25 cellular contexts compared by ENCODE assay signal in the genomic region with DNA sequence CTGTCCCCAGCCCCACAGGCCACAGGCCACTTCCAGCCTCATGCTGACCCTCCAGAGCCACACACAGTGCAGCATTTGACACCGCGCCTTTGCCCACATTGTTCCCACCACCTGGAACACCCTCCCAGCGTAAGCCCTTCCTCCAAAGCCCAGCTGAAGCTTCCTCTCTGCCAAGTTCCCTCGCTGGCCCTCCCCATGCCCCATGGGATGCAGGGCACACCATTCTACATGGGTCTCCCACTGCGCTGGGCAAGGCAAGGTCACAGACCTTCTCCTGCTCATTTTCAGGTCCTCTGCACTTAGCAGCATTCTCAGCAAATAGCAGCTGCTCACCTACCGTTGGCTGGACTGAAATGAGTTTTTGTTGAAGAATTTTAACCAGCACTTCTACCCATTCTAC.
"Had no signal": no experiment of that assay in that cellular context is flagged by ENCODE, and none has a peak within 500 bp of the region (broad histone marks: within the 10 kb centered on the region; RNA-seq: fewer than 3 reads in every experiment).

No MANE protein-coding gene starts in this region.

- H3K36me3 Mint-ChIP-seq: activated naive CD8-positive, alpha-beta T cell had no signal

- H3K27ac Mint-ChIP-seq: activated CD4-positive, alpha-beta memory T cell treated with anti-CD3 and anti-CD28 coated beads, Interleukin-2, amount 10 ng/mL, durations not matched to agents 7 days and 5 days; activated CD4-positive, alpha-beta T cell treated with anti-CD3 and anti-CD28 coated beads for 36 hours; activated CD4-positive, alpha-beta T cell treated with anti-CD3 and anti-CD28 coated beads, Interleukin-2, amount 10 ng/mL, durations not matched to agents 24 days and 14 days; activated naive CD8-positive, alpha-beta T cell; activated T-helper 17 cell treated with anti-CD3 and anti-CD28 coated beads, Interleukin-2, amount 50 U/mL, for 72 hours; dendritic cell treated with granulocyte-macrophage colony-stimulating factor and Interleukin-4, amounts not matched to agents 40 ng/mL and 50 ng/mL, for 4 days; endodermal cell had no signal

- H3K4me3 Mint-ChIP-seq: activated CD4-positive, alpha-beta memory T cell treated with anti-CD3 and anti-CD28 coated beads, Interleukin-2, amount 10 ng/mL, durations not matched to agents 7 days and 5 days; activated CD4-positive, alpha-beta T cell treated with anti-CD3 and anti-CD28 coated beads for 36 hours; activated CD4-positive, alpha-beta T cell treated with anti-CD3 and anti-CD28 coated beads, Interleukin-2, amount 10 ng/mL, durations not matched to agents 24 days and 14 days; activated naive CD8-positive, alpha-beta T cell; activated T-cell treated with anti-CD3 and anti-CD28 coated beads, Interleukin-2, amount 50 U/mL, for 4 hours; activated T-helper 17 cell treated with anti-CD3 and anti-CD28 coated beads, Interleukin-2, amount 50 U/mL, for 72 hours; central memory CD8-positive, alpha-beta T cell; dendritic cell treated with granulocyte-macrophage colony-stimulating factor and Interleukin-4, amounts not matched to agents 40 ng/mL and 50 ng/mL, for 4 days; endodermal cell had no signal

- H3K9me3 Mint-ChIP-seq: activated CD4-positive, alpha-beta memory T cell treated with anti-CD3 and anti-CD28 coated beads, Interleukin-2, amount 10 ng/mL, durations not matched to agents 7 days and 5 days; activated CD4-positive, alpha-beta T cell treated with anti-CD3 and anti-CD28 coated beads, Interleukin-2, amount 10 ng/mL, durations not matched to agents 24 days and 14 days; activated T-cell treated with anti-CD3 and anti-CD28 coated beads, Interleukin-2, amount 50 U/mL, for 4 hours; central memory CD8-positive, alpha-beta T cell; dendritic cell treated with granulocyte-macrophage colony-stimulating factor and Interleukin-4, amounts not matched to agents 40 ng/mL and 50 ng/mL, for 4 days; endodermal cell had no signal

- H3K4me1 Mint-ChIP-seq: activated CD4-positive, alpha-beta T cell treated with anti-CD3 and anti-CD28 coated beads, Interleukin-2, amount 10 ng/mL, durations not matched to agents 24 days and 14 days; activated T-helper 17 cell treated with anti-CD3 and anti-CD28 coated beads, Interleukin-2, amount 50 U/mL, for 72 hours; central memory CD8-positive, alpha-beta T cell; endodermal cell had no signal

- ATAC-seq: activated CD4-positive, alpha-beta T cell treated with anti-CD3 and anti-CD28 coated beads for 36 hours; activated T-cell treated with anti-CD3 and anti-CD28 coated beads, Interleukin-2, amount 50 U/mL, for 4 hours; activated T-helper 17 cell treated with anti-CD3 and anti-CD28 coated beads, Interleukin-2, amount 50 U/mL, for 72 hours; esophagus mucosa; foreskin keratinocyte; gastroesophageal sphincter had no signal

- DNase-seq: activated CD4-positive, alpha-beta memory T cell treated with anti-CD3 and anti-CD28 coated beads, Interleukin-2, amount 10 ng/mL, durations not matched to agents 7 days and 5 days; activated CD4-positive, alpha-beta T cell treated with anti-CD3 and anti-CD28 coated beads for 36 hours; activated CD4-positive, alpha-beta T cell treated with anti-CD3 and anti-CD28 coated beads, Interleukin-2, amount 10 ng/mL, durations not matched to agents 24 days and 14 days; activated CD4-positive, alpha-beta T cell treated with anti-CD3 and anti-CD28 coated beads, Interleukin-2, amount 50 U/mL, for 4 hours; activated CD4-positive, CD25-positive, alpha-beta regulatory T cell; activated CD4-positive, CD25-positive, alpha-beta regulatory T cell treated with anti-CD3 and anti-CD28 coated beads, Interleukin-2, amount 50 U/mL, for 72 hours; activated effector memory CD4-positive, alpha-beta T cell treated with Interleukin-2 at 50 U/mL for 16 hours; activated gamma-delta T cell treated with Interleukin-2 at 50 U/mL for 16 hours; activated naive CD4-positive, alpha-beta T cell treated with anti-CD3 and anti-CD28 coated beads, Interleukin-2, amount 50 U/mL, for 16 hours; activated naive CD4-positive, alpha-beta T cell treated with Interleukin-2 at 50 U/mL for 16 hours; activated T-cell treated with anti-CD3 and anti-CD28 coated beads, Interleukin-2, amount 50 U/mL, for 4 hours; amniotic stem cell; anterior cingulate cortex; brain microvascular endothelial cell; dorsolateral prefrontal cortex; effector memory CD4-positive, alpha-beta T cell; endodermal cell; foreskin keratinocyte; T-helper 2 cell had no signal

- H3K27me3 Mint-ChIP-seq: activated CD4-positive, alpha-beta memory T cell treated with anti-CD3 and anti-CD28 coated beads, Interleukin-2, amount 10 ng/mL, durations not matched to agents 7 days and 5 days; activated naive CD8-positive, alpha-beta T cell; dendritic cell treated with granulocyte-macrophage colony-stimulating factor and Interleukin-4, amounts not matched to agents 40 ng/mL and 50 ng/mL, for 4 days had no signal
